In genomic region chr3:173451561-173451960, GRCh38 we compare ENCODE assay signal across 11 cellular contexts. TPM values are rescaled to one million over a fixed set of nuclear protein-coding genes. Genes with fewer than 3 reads are reported as not detected.
"Had no signal": no experiment of that assay in that cellular context is flagged by ENCODE, and none has a peak within 500 bp of the region (broad histone marks: within the 10 kb centered on the region; RNA-seq: fewer than 3 reads in every experiment).

No MANE protein-coding gene starts in this region.

RNA-seq across cellular contexts. Expression of gene NLGN1, which starts 54.0 kb away (rescaled TPM):
- total RNA-seq: activated B cell treated with CpG ODN at 0.5 μM for 24 hours; activated CD4-positive, alpha-beta memory T cell treated with anti-CD3 and anti-CD28 coated beads for 36 hours; activated CD4-positive, alpha-beta T cell treated with anti-CD3 and anti-CD28 coated beads, Interleukin-2, amount 10 ng/mL, durations not matched to agents 24 days and 14 days; activated CD8-positive, alpha-beta memory T cell treated with anti-CD3 and anti-CD28 coated beads for 36 hours; activated CD8-positive, alpha-beta memory T cell treated with anti-CD3 and anti-CD28 coated beads, Interleukin-2, amount 10 ng/mL, durations not matched to agents 7 days and 5 days; activated CD8-positive, alpha-beta T cell treated with anti-CD3 and anti-CD28 coated beads, Interleukin-2, amount 10 ng/mL, durations not matched to agents 7 days and 5 days; activated naive CD4-positive, alpha-beta T cell treated with anti-CD3 and anti-CD28 coated beads for 36 hours; activated naive CD8-positive, alpha-beta T cell treated with anti-CD3 and anti-CD28 coated beads for 36 hours; activated T-helper 1 cell treated with anti-CD3 and anti-CD28 coated beads, Interleukin-12 subunit alpha, Interleukin-12 subunit beta, Interleukin-2, Interleukin-4 antibody, amounts not matched to agents 30 ng/mL and 10 ng/mL and 1 ng/mL, durations not matched to agents 14 hours and 24 hours and 36 hours; activated T-helper 2 cell treated with anti-CD3 and anti-CD28 coated beads, Interferon-gamma antibody, Interleukin-2, Interleukin-4, amounts not matched to agents 10 μg/mL and 5 μg/mL and 100 μg/mL, durations not matched to agents 14 hours and 24 hours and 36 hours; T-helper 2 cell treated with Interferon-gamma antibody and Interleukin-4, amounts not matched to agents 100 ng/mL and 5 ng/mL, for 36 hours had no signal
